7 cellular contexts compared by ENCODE assay signal in the genomic region with DNA sequence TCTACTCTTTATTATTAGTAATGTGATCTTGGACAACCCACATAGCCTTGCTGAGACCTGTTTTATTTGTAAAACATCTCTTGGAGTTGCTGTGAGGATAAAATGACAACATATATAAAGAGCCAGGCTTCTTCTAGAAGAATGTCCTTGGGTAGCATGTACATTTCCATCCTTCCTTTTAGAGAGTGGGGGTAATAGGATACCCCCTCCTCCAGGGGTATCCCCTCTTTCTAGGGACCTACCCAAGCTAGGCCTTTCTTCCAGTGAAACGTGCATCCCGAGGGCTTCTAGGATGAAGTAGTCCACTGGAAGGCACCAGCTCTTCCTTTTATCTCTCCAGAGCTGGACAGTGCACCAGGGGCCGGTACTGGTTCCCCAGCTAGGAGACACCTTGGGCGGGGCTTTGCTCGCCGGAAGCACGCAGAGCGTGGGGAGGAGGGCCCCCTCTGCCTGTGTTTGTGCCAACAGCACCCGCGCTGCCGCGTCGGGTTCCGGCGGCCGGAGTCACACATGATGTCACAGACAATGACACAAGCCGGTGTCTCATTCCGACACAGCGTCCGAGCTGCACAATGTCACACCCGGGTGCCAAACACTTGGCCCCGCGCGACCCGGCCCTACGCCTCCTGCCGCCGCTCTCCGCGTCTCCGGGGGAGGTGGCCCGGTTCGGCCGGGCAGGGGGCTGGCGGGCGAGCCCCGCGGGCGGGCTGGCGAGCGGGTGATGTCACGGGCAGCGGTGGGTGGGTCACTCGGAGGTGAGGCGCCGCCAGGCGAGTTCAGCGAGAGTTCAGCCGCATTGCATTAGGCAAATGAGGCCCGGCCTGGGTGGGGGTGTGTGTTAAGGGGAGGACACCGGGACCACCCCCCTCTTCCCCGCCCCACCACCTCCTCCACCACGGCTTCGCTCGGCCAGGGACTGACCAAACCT. TPM values are rescaled to one million over a fixed set of nuclear protein-coding genes. Genes with fewer than 3 reads are reported as not detected.
DNase-seq lines count a peak whose midpoint lies in the region; ATAC-seq and TF ChIP-seq lines count a peak whose summit lies in the region.

No MANE protein-coding gene starts in this region.

- peak overlapping the region; percentile 69 for H3K9ac ChIP-seq in endodermal cell (ENCODE audit: extremely low read depth, low read length, poor library complexity, severe bottlenecking)

- peak; percentile 73 for DNase-seq in NCI-H526 treated with DMSO at 0.1 percent for 48 hours (lab: John Stamatoyannopoulos, UW)
- DNase-seq in activated CD8-positive, alpha-beta memory T cell treated with anti-CD3 and anti-CD28 coated beads, Interleukin-2, amount 50 U/mL, for 1 hour (ENCODE audit: extremely low read depth) = peak; percentile 80
- peak; percentile 98 for DNase-seq in endodermal cell
- DNase-seq in midbrain (lab: John Stamatoyannopoulos, UW) = peak; percentile 56
- peak; percentile 77 to 85 for DNase-seq in stimulated activated CD8-positive, alpha-beta memory T cell treated with anti-CD3 and anti-CD28 coated beads, Interleukin-2, amount 100 ng/mL, for 48 hours (ENCODE audit: low read depth in 2 of 2)

- H3K27me3 ChIP-seq in endodermal cell (ENCODE audit: control insufficient read depth, insufficient read depth, low read length, poor library complexity, severe bottlenecking) = no peaks in the 10 kb centered on the region

- TF ChIP-seq CTCF in endodermal cell (conservative IDR thresholded peaks at IDR 0.05) = peak; percentile 14

- no peak overlapping the region for H3K27ac Mint-ChIP-seq in endodermal cell

- H3K4me3 Mint-ChIP-seq in endodermal cell = peak overlapping the region; percentile 72

- H3K4me1 ChIP-seq in endodermal cell (ENCODE audit: control insufficient read depth, insufficient read depth, low read length) = peaks cover 14% of the 10 kb centered on the region

- peaks cover 20% of the 10 kb centered on the region for H3K27me3 Mint-ChIP-seq in endodermal cell (ENCODE audit: insufficient read depth)

- H3K4me1 Mint-ChIP-seq in endodermal cell = peaks cover 42% of the 10 kb centered on the region

- H3K36me3 ChIP-seq in endodermal cell (ENCODE audit: control insufficient read depth, insufficient read depth, low read length) = no peaks in the 10 kb centered on the region

- H3K27ac ChIP-seq in endodermal cell (ENCODE audit: low read depth, low read length) = peak overlapping the region; percentile 64

- peak overlapping the region; percentile 85 for H3K4me3 ChIP-seq in endodermal cell (ENCODE audit: low read length)

- TF ChIP-seq POLR2A in GM18505 (IDR thresholded peaks at IDR 0.05; ENCODE audit: borderline replicate concordance, extremely low read depth, insufficient read depth, insufficient read length) = peak; percentile 31

- peaks cover 7% of the 10 kb centered on the region for H3K36me3 Mint-ChIP-seq in endodermal cell (ENCODE audit: low read depth)

- ATAC-seq in GM18505 (IDR thresholded peaks at IDR 0.05; ENCODE audit: unreplicated experiment) = peak; percentile 64
- ATAC-seq in HG02973 (IDR thresholded peaks at IDR 0.05; ENCODE audit: unreplicated experiment) = peak; percentile 44

- 3% methylated on average over 24 to 48 of the region's 55 CpGs for WGBS in endodermal cell (ENCODE audit: insufficient coverage in 1 of 2, insufficient read length in 1 of 2), 2 experiments

- no peaks in the 10 kb centered on the region for H3K9me3 ChIP-seq in endodermal cell (ENCODE audit: control insufficient read depth, low read length)

- H3K9me3 Mint-ChIP-seq in endodermal cell = no peaks in the 10 kb centered on the region

RNA-seq across cellular contexts. Expression of gene GJD3, which starts 23.4 kb away (rescaled TPM):
- total RNA-seq in endodermal cell = not detected
- polyA plus RNA-seq in endodermal cell (2013, experiment 1 of 2) = not detected
- not detected for polyA plus RNA-seq in endodermal cell (2013, experiment 2 of 2)

RNA-seq across cellular contexts. Expression of gene RARA, which starts 32.2 kb away (rescaled TPM):
- total RNA-seq in endodermal cell = 10 to 100 TPM; 22.7 to 27.6 TPM
- polyA plus RNA-seq in endodermal cell (2013, experiment 1 of 2) = 51.2 TPM
- 49.4 TPM for polyA plus RNA-seq in endodermal cell (2013, experiment 2 of 2)

RNA-seq across cellular contexts. Expression of gene CDC6, which starts 53.5 kb away (rescaled TPM):
- total RNA-seq in endodermal cell = 10 to 100 TPM; 88.4 to 95.4 TPM
- 37.8 TPM for polyA plus RNA-seq in endodermal cell (2013, experiment 1 of 2)
- 33.8 TPM for polyA plus RNA-seq in endodermal cell (2013, experiment 2 of 2)

Comparison
In these comparisons a context has a peak if more than half of its experiments do, and no peak if none do; other contexts are left out.
1. Peak in every context shown above with its lines: DNase-seq, ATAC-seq, H3K4me3 ChIP-seq and H3K27ac ChIP-seq.